8 cellular contexts compared by ENCODE assay signal in genomic region chr14:22982477-22983245, GRCh38. TPM values are rescaled to one million over a fixed set of nuclear protein-coding genes. Genes with fewer than 3 reads are reported as not detected.
DNase-seq lines count a peak whose midpoint lies in the region; ATAC-seq and TF ChIP-seq lines count a peak whose summit lies in the region.

Gene AJUBA (minus strand): TSS chr14:22982551. CDS start chr14:22982266, 285 bp downstream.

- peak within 1 kb of the TSS; percentile 97 for H2BK120ac ChIP-seq in trophoblast cell (ENCODE audit: insufficient read depth, low read length, poor library complexity)

- peaks cover 34% of the 10 kb centered on the region for H3K79me2 ChIP-seq in trophoblast cell (ENCODE audit: control insufficient read depth, insufficient read depth, low read length, poor library complexity)

- peak in 1 of 2 donors; percentile 80 for TF ChIP-seq EP300 in tibial nerve (IDR thresholded peaks at IDR 0.05)

- no peak for ATAC-seq in GM18520 (IDR thresholded peaks at IDR 0.05; ENCODE audit: unreplicated experiment)

- in situ Hi-C loops in KBM-7 (cut with MboI; ENCODE audit: low pct_unique_long_range_greater_than_20kb, low sequenced_read_pairs), result loop anchor here (10.0 kb wide), 1 partner anchor 82 kb away; no protein-coding TSS in a partner anchor

- peak within 1 kb of the TSS; percentile 90 for H3K23ac ChIP-seq in trophoblast cell (ENCODE audit: low read length)

- H2AK5ac ChIP-seq in trophoblast cell (ENCODE audit: low read length), result peak within 1 kb of the TSS; percentile 89

- H3K4me3 ChIP-seq in GM12864 (ENCODE audit: low read depth, low read length) (peak within 1 kb of the TSS; percentile 79), trophoblast cell (ENCODE audit: low read depth, low read length) (peak within 1 kb of the TSS; percentile 93), tibial nerve (peak within 1 kb of the TSS; percentile 66 to 86 (median 80))

- H2BK5ac ChIP-seq in trophoblast cell (ENCODE audit: low read depth, low read length, poor library complexity), result peak within 1 kb of the TSS; percentile 92

- H3K4me1 ChIP-seq in trophoblast cell (ENCODE audit: control insufficient read depth in 1 of 2, insufficient read depth in 2 of 2, low read length in 2 of 2), result peaks cover 20 to 23% of the 10 kb centered on the region in 2 experiments
- H3K4me1 ChIP-seq in tibial nerve, result peaks cover 0 to 55% (median 9%) of the 10 kb centered on the region in 4 donors

- intact Hi-C loops in cardiac septum (cut with DNase I), result loop anchor here (1.0 to 2.0 kb wide), 3 partner anchors 26 to 111 kb away; partner anchors contain the start of genes HAUS4 and LRP10

- DNase-seq in GM12864 (ENCODE audit: low read depth) (peak; percentile 50), KBM-7 (peak; percentile 89), SW 1271 (lab: John Stamatoyannopoulos, UW) (peak; percentile 87 to 93), cardiac septum (ENCODE audit: low spot score) (peak; percentile 93), trophoblast cell (peak; percentile 81 to 92), tibial nerve (ENCODE audit: low spot score in 2 of 2) (peak; percentile 81 to 85)
- DNase-seq in activated naive CD8-positive, alpha-beta T cell treated with anti-CD3 and anti-CD28 coated beads, Interleukin-2, amount 50 U/mL, for 16 hours (ENCODE audit: low read depth, low spot score), result peak; percentile 42

- peak within 1 kb of the TSS; percentile 78 for H4K8ac ChIP-seq in trophoblast cell (ENCODE audit: low read depth, low read length)

- peak within 1 kb of the TSS; percentile 74 for H2AFZ ChIP-seq in trophoblast cell (ENCODE audit: insufficient read depth, low read length, poor library complexity)

- peak within 1 kb of the TSS; percentile 85 for H3K18ac ChIP-seq in trophoblast cell (ENCODE audit: low read length)

- H3K9ac ChIP-seq in trophoblast cell (ENCODE audit: low read length), result peak within 1 kb of the TSS; percentile 98

- H3K4me2 ChIP-seq in trophoblast cell (ENCODE audit: low read length), result peak within 1 kb of the TSS; percentile 93

- peak within 1 kb of the TSS; percentile 96 for H4K91ac ChIP-seq in trophoblast cell (ENCODE audit: low read depth, low read length)

- H3K79me1 ChIP-seq in trophoblast cell (ENCODE audit: low read length), result peaks cover 38% of the 10 kb centered on the region

- H3K9me3 ChIP-seq in trophoblast cell (ENCODE audit: insufficient read depth, low read depth, low read length) (no peaks in the 10 kb centered on the region), tibial nerve (no peaks in the 10 kb centered on the region)

- peak within 1 kb of the TSS; percentile 98 for H3K4ac ChIP-seq in trophoblast cell (ENCODE audit: low read depth, low read length)

- peak in 1 of 2 donors; percentile 45 for TF ChIP-seq POLR2A in tibial nerve (IDR thresholded peaks at IDR 0.05)

- TF ChIP-seq CTCF in GM12864 (IDR thresholded peaks at IDR 0.05; ENCODE audit: low read depth, low read length, missing control alignments) (peak; percentile 1), tibial nerve (IDR thresholded peaks at IDR 0.05) (peak in 1 of 5 experiments; percentile 11)

- no CpG with 5 or more reads among the region's 48 CpGs for WGBS in trophoblast cell (ENCODE audit: extremely low coverage, insufficient coverage, insufficient read length)
- WGBS in tibial nerve, 2 donors, result 0 to 2% methylated on average over 43 to 47 of the region's 48 CpGs

- peak within 1 kb of the TSS; percentile 51 for H2BK12ac ChIP-seq in trophoblast cell (ENCODE audit: low read length)

- peak within 1 kb of the TSS; percentile 86 for H3K27ac ChIP-seq in trophoblast cell (ENCODE audit: low read depth, low read length)
- H3K27ac ChIP-seq in tibial nerve, result peak within 1 kb of the TSS; percentile 76 to 94 (median 86)

- peak within 1 kb of the TSS; percentile 96 for H3K14ac ChIP-seq in trophoblast cell (ENCODE audit: low read length)

- peak within 1 kb of the TSS; percentile 78 for H4K12ac ChIP-seq in trophoblast cell (ENCODE audit: low read depth, low read length)

- H3K27me3 ChIP-seq in trophoblast cell (ENCODE audit: insufficient read depth, low read length), result no peaks in the 10 kb centered on the region
- H3K27me3 ChIP-seq in tibial nerve, result no peaks in the 10 kb centered on the region

- H3K36me3 ChIP-seq in trophoblast cell (ENCODE audit: control insufficient read depth in 1 of 2, insufficient read depth in 2 of 2, low read length in 2 of 2) (peaks cover 9 to 11% of the 10 kb centered on the region in 2 experiments), tibial nerve (peaks cover 0 to 9% (median 0%) of the 10 kb centered on the region in 3 donors)

RNA-seq across cellular contexts. Expression of gene AJUBA, which starts in this region (rescaled TPM):
- total RNA-seq in cardiac septum (14.0 TPM), tibial nerve (10 to 100 TPM; 22.8 to 33.5 (median 28.4) TPM)
- polyA plus RNA-seq in trophoblast cell (2013), result 24.6 and 25.3 TPM in 2 replicates

Comparison
In these comparisons a context has a peak if more than half of its experiments do, and no peak if none do; other contexts are left out.
1. DNase-seq: peak in every context shown above with its lines; median percentile 93 in cardiac septum; 90 in SW 1271; 89 in KBM-7; 86 in trophoblast cell; 83 in tibial nerve; 50 in GM12864; 42 in activated naive CD8-positive, alpha-beta T cell treated with anti-CD3 and anti-CD28 coated beads, Interleukin-2, amount 50 U/mL, for 16 hours.